16 cellular contexts compared by ENCODE assay signal in genomic region chr22:44344407-44344806, GRCh38. TPM values are rescaled to one million over a fixed set of nuclear protein-coding genes. Genes with fewer than 3 reads are reported as not detected.
"Had no signal": no experiment of that assay in that cellular context is flagged by ENCODE, and none has a peak within 500 bp of the region (broad histone marks: within the 10 kb centered on the region; RNA-seq: fewer than 3 reads in every experiment).

No MANE protein-coding gene starts in this region.

- H3K4me3 ChIP-seq: dorsolateral prefrontal cortex, gastrocnemius medialis, heart left ventricle, skin epidermis, tibial artery had no signal

- H3K27ac ChIP-seq: dorsolateral prefrontal cortex, gastrocnemius medialis, heart left ventricle, skin epidermis, tibial artery had no signal

- H3K4me1 ChIP-seq: gastrocnemius medialis had no signal

- H3K9me3 ChIP-seq: gastrocnemius medialis, heart left ventricle, tibial artery had no signal

- ATAC-seq: activated CD8-positive, alpha-beta T cell treated with anti-CD3 and anti-CD28 coated beads for 36 hours; activated naive CD4-positive, alpha-beta T cell treated with anti-CD3 and anti-CD28 coated beads, Interleukin-2, amount 50 U/mL, for 72 hours; gastrocnemius medialis; heart left ventricle; natural killer cell had no signal

- DNase-seq: activated CD4-positive, alpha-beta T cell treated with anti-CD3 and anti-CD28 coated beads for 4 hours; activated CD8-positive, alpha-beta T cell treated with anti-CD3 and anti-CD28 coated beads for 36 hours; activated effector memory CD4-positive, alpha-beta T cell treated with anti-CD3 and anti-CD28 coated beads, Interleukin-2, amount 50 U/mL, for 16 hours; activated T-cell treated with anti-CD3 and anti-CD28 coated beads, Interleukin-2, amount 50 U/mL, for 48 hours; dorsolateral prefrontal cortex; erythroblast; gastrocnemius medialis; heart left ventricle; immature natural killer cell; mesendoderm; natural killer cell; stimulated activated CD4-positive, alpha-beta T cell treated with anti-CD3 and anti-CD28 coated beads, Interleukin-4, amount 100 ng/mL, for 24 hours; stimulated activated naive CD4-positive, alpha-beta T cell; tibial artery had no signal

- H3K36me3 ChIP-seq: gastrocnemius medialis, heart left ventricle, tibial artery had no signal

RNA-seq across cellular contexts. Expression of gene SHISAL1, which starts 31.7 kb away (rescaled TPM):
- total RNA-seq: activated CD8-positive, alpha-beta T cell treated with anti-CD3 and anti-CD28 coated beads for 36 hours; activated naive CD4-positive, alpha-beta T cell treated with anti-CD3 and anti-CD28 coated beads, Interleukin-2, amount 50 U/mL, for 72 hours; natural killer cell had no signal
